ENCODE assay signal across 8 cellular contexts in the genomic region with DNA sequence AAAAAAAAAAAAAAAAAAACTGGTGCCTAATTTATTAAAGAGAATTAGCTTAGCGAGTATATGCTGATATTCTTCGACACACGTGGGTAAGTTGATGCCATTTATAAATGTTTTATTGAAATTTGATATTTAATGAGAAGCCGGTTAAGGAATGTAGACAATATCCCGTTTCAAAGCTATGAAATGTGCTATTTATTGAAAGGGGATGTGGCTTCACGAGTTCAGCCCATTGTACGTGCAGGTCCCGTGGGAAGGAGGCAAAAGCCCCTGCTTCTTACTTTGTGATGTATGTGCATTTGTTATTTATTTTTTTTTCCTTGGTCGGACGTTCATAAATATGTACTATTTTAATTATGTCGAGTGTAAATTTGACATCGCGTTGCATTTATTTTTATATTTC. TPM values are rescaled to one million over a fixed set of nuclear protein-coding genes. Genes with fewer than 3 reads are reported as not detected.
"Had no signal": no experiment of that assay in that cellular context is flagged by ENCODE, and none has a peak within 500 bp of the region (broad histone marks: within the 10 kb centered on the region; RNA-seq: fewer than 3 reads in every experiment).

No MANE protein-coding gene starts in this region.

- H3K4me3 ChIP-seq: GM23248, HAP-1, K562 had no signal

- H3K9me3 ChIP-seq: HAP-1 had no signal

- H3K36me3 ChIP-seq: HAP-1 had no signal

- H3K4me1 ChIP-seq: HAP-1 had no signal

- DNase-seq: GM23248, GOT3, H7, IMR-90, KG1 had no signal

- H2AFZ ChIP-seq: GM23248 had no signal

- H3K27ac ChIP-seq: GM23248 had no signal

RNA-seq across cellular contexts. Expression of gene SHOX, which starts 20.2 kb away (rescaled TPM):
- total RNA-seq: GM23248, H7, HT-29, IMR-90, K562 had no signal
